Comparison of ENCODE assay signal across 15 cellular contexts in the genomic region with DNA sequence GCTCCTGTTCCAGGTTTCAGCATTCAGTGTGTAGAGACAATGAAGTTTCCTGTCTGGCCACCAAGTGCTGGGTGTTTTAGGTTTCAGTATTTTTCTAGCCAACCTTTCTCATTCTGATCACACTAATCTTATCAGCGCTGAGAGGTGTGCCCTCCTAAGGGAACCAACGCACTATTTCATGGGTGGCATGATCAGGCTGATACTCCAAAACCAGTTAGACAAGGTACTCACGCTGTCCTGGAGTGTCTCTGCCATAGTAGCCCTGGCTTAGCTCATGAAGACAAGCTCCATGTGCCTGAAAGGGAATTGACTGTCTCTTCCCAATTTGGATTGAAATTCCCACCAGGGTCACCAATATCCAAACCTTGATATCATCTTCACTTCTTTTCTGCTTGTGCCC.
"Had no signal": no experiment of that assay in that cellular context is flagged by ENCODE, and none has a peak within 500 bp of the region (broad histone marks: within the 10 kb centered on the region; RNA-seq: fewer than 3 reads in every experiment).

No MANE protein-coding gene starts in this region.

- H3K27me3 Mint-ChIP-seq: activated naive CD4-positive, alpha-beta T cell treated with anti-CD3 and anti-CD28 coated beads, Interleukin-2, amount 50 U/mL, for 24 hours had no signal

- H3K4me3 Mint-ChIP-seq: activated naive CD4-positive, alpha-beta T cell treated with anti-CD3 and anti-CD28 coated beads, Interleukin-2, amount 50 U/mL, for 24 hours; naive thymus-derived CD8-positive, alpha-beta T cell; stimulated activated effector memory CD8-positive, alpha-beta T cell treated with anti-CD3 and anti-CD28 coated beads, Interleukin-12 subunit alpha, Interleukin-12 subunit beta, amount 100 ng/mL, for 72 hours had no signal

- H3K4me1 ChIP-seq: colonic mucosa had no signal

- H3K9me3 ChIP-seq: colonic mucosa, neutrophil had no signal

- H3K27ac Mint-ChIP-seq: activated naive CD4-positive, alpha-beta T cell treated with anti-CD3 and anti-CD28 coated beads, Interleukin-2, amount 50 U/mL, for 24 hours; naive thymus-derived CD8-positive, alpha-beta T cell; stimulated activated effector memory CD8-positive, alpha-beta T cell treated with anti-CD3 and anti-CD28 coated beads, Interleukin-12 subunit alpha, Interleukin-12 subunit beta, amount 100 ng/mL, for 72 hours had no signal

- H3K27ac ChIP-seq: colonic mucosa, heart left ventricle, neutrophil, WERI-Rb-1 had no signal

- ATAC-seq: heart left ventricle; left cardiac atrium; naive thymus-derived CD8-positive, alpha-beta T cell; stimulated activated effector memory CD8-positive, alpha-beta T cell treated with anti-CD3 and anti-CD28 coated beads, Interleukin-12 subunit alpha, Interleukin-12 subunit beta, amount 100 ng/mL, for 72 hours had no signal

- FAIRE-seq: endometrium, frontal cortex, urothelium cell line had no signal

- DNase-seq: activated CD4-positive, alpha-beta T cell treated with anti-CD3 and anti-CD28 coated beads, Interleukin-2, amount 50 U/mL, for 48 hours; activated effector memory CD4-positive, alpha-beta T cell treated with Interleukin-2 at 50 U/mL for 16 hours; central memory CD4-positive, alpha-beta T cell; colonic mucosa; heart left ventricle; left cardiac atrium; naive thymus-derived CD8-positive, alpha-beta T cell; T-helper 1 cell; WERI-Rb-1 had no signal

- H3K36me3 ChIP-seq: colonic mucosa, heart left ventricle, neutrophil, WERI-Rb-1 had no signal

- H3K36me3 Mint-ChIP-seq: activated naive CD4-positive, alpha-beta T cell treated with anti-CD3 and anti-CD28 coated beads, Interleukin-2, amount 50 U/mL, for 24 hours; stimulated activated effector memory CD8-positive, alpha-beta T cell treated with anti-CD3 and anti-CD28 coated beads, Interleukin-12 subunit alpha, Interleukin-12 subunit beta, amount 100 ng/mL, for 72 hours had no signal

- H3K27me3 ChIP-seq: colonic mucosa, heart left ventricle, neutrophil had no signal

- H3K4me3 ChIP-seq: colonic mucosa, heart left ventricle had no signal

- H3K9me3 Mint-ChIP-seq: stimulated activated effector memory CD8-positive, alpha-beta T cell treated with anti-CD3 and anti-CD28 coated beads, Interleukin-12 subunit alpha, Interleukin-12 subunit beta, amount 100 ng/mL, for 72 hours had no signal
